Comparison of ENCODE assay signal across 2 cellular contexts in genomic region chr1:218575079-218575478, GRCh38.
TF ChIP-seq lines count a peak whose summit lies in the region.

No MANE protein-coding gene starts in this region.

TF ChIP-seq in HEK293, 187 proteins besides CTCF, POLR2A, EP300 and RAD21:
- TF ChIP-seq ZNF221 (tag by site-specific recombination; IDR thresholded peaks at IDR 0.05; ENCODE audit: borderline replicate concordance) = no peak
- TF ChIP-seq ZNF133 (tag by site-specific recombination; IDR thresholded peaks at IDR 0.05) = peak; percentile 90
- peak; percentile 72; the same call in 1 of the 2 replicates for TF ChIP-seq ZNF596 (tag by site-specific recombination; IDR thresholded peaks at IDR 0.05)
- no peak for TF ChIP-seq ZNF548 (tag by site-specific recombination; IDR thresholded peaks at IDR 0.05)
TF ChIP-seq in HEK293: peak in this region for 2.

TF ChIP-seq in endothelial cell of umbilical vein, 7 proteins besides CTCF, POLR2A, EP300 and RAD21:
- TF ChIP-seq JUN (IDR thresholded peaks at IDR 0.05; ENCODE audit: borderline replicate concordance, insufficient read depth, insufficient read length, low read depth) (no peak), GATA2 (IDR thresholded peaks at IDR 0.05; ENCODE audit: insufficient read depth, insufficient read length, low read depth, low read length) (peak; percentile 0)
